9 cellular contexts compared by ENCODE assay signal in the genomic region with DNA sequence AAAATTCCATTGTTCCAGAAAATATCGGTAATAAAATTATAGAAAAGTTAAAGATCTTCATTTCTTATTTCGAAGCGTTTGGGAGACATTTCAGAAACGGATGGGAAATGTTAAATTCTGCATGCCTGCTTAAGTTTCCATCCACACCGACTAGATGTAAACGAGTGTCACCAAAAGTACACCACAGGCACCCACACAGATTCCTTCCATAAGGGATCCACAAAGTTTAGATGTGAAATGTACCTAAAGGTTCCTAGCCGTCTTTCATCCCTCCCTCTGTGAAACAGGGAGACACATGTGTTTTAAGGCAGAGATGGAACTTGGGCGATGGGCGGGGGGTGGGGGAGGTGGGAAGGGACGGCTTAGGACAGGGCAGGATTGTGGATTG. TPM values are rescaled to one million over a fixed set of nuclear protein-coding genes. Genes with fewer than 3 reads are reported as not detected.
DNase-seq lines count a peak whose midpoint lies in the region; ATAC-seq and TF ChIP-seq lines count a peak whose summit lies in the region.
"Had no signal": no experiment of that assay in that cellular context is flagged by ENCODE, and none has a peak within 500 bp of the region (broad histone marks: within the 10 kb centered on the region; RNA-seq: fewer than 3 reads in every experiment).

No MANE protein-coding gene starts in this region.

- no peaks in the 10 kb centered on the region for H3K9me3 ChIP-seq in heart left ventricle
- H3K9me3 ChIP-seq in muscle layer of duodenum (ENCODE audit: control insufficient read depth in 1 of 2, low read length in 2 of 2), result no peaks in the 10 kb centered on the region
- no peaks in the 10 kb centered on the region for H3K9me3 ChIP-seq in uterus

- ATAC-seq in heart left ventricle (no peak), esophagus mucosa (no peak)

- WGBS in heart left ventricle, 4 donors, result 12 to 14% (median 13%) methylated on average over 10 of the region's 10 CpGs

- H3K27me3 ChIP-seq in heart left ventricle, result peaks cover 0 to 24% (median 0%) of the 10 kb centered on the region in 9 donors
- H3K27me3 ChIP-seq in dorsolateral prefrontal cortex, result peaks cover 0 to 43% (median 10%) of the 10 kb centered on the region in 45 donors
- H3K27me3 ChIP-seq in muscle layer of duodenum (ENCODE audit: low read depth, low read length), result peaks cover 8% of the 10 kb centered on the region
- H3K27me3 ChIP-seq in uterus, result no peaks in the 10 kb centered on the region

- DNase-seq in heart left ventricle (no peak), cardiac septum (ENCODE audit: low spot score) (no peak), dorsolateral prefrontal cortex (no peak), uterus (no peak), T-helper 2 cell (no peak), erythroblast (lab: John Stamatoyannopoulos, UW) (no peak)

- TF ChIP-seq CTCF in heart left ventricle (IDR thresholded peaks at IDR 0.05) (no peak), dorsolateral prefrontal cortex (IDR thresholded peaks at IDR 0.05 in 54 of 56, conservative IDR thresholded peaks at IDR 0.05 in 2 of 56; ENCODE audit: low read depth in 1 of 56, partially characterized antibody in 56 of 56) (no peak), uterus (IDR thresholded peaks at IDR 0.05) (no peak)

- peak overlapping the region in 11 of 12 donors; percentile 70 to 92 (median 85) for H3K4me3 ChIP-seq in heart left ventricle
- peak overlapping the region in 55 of 59 donors; percentile 48 to 80 (median 68) for H3K4me3 ChIP-seq in dorsolateral prefrontal cortex
- H3K4me3 ChIP-seq in muscle layer of duodenum (ENCODE audit: low read depth in 1 of 2, low read length in 2 of 2), result no peak overlapping the region
- H3K4me3 ChIP-seq in uterus, result peak overlapping the region; percentile 62 to 73

- intact Hi-C loops in heart left ventricle (cut with DNase I), result loop anchor here in 7 of 10 donors (1.0 to 10.0 kb wide), 11 partner anchors 23 to 269 kb away; no protein-coding TSS in a partner anchor
- intact Hi-C loops in cardiac septum (cut with DNase I), result loop anchor here (2.0 to 10.0 kb wide), 4 partner anchors 13 to 281 kb away; no protein-coding TSS in a partner anchor
- intact Hi-C loops in dorsolateral prefrontal cortex (cut with DNase I), result loop anchor here in 1 of 2 donors (10.0 kb wide), 1 partner anchor 259 kb away; no protein-coding TSS in a partner anchor
- intact Hi-C loops in uterus (cut with DNase I; ENCODE audit: low total_unique reads), result loop anchor here (10.0 kb wide), 1 partner anchor 61 kb away; no protein-coding TSS in a partner anchor

- peak overlapping the region; percentile 91 to 99 (median 98) for H3K27ac ChIP-seq in heart left ventricle
- H3K27ac ChIP-seq in dorsolateral prefrontal cortex, result peak overlapping the region in 15 of 59 donors; percentile 17 to 86 (median 72)
- peak overlapping the region; percentile 86 for H3K27ac ChIP-seq in muscle layer of duodenum (ENCODE audit: low read length)
- H3K27ac ChIP-seq in uterus, result peak overlapping the region; percentile 96

- H3K4me1 ChIP-seq in heart left ventricle (peaks cover 2 to 40% (median 24%) of the 10 kb centered on the region in 12 donors), muscle layer of duodenum (ENCODE audit: control insufficient read depth in 1 of 2, insufficient read depth in 2 of 2, low read length in 2 of 2) (peaks cover 0 to 16% of the 10 kb centered on the region in 2 donors), uterus (peaks cover 0 to 7% of the 10 kb centered on the region in 2 donors)

- TF ChIP-seq POLR2A in heart left ventricle (IDR thresholded peaks at IDR 0.05), result no peak
- no peak for TF ChIP-seq POLR2A in uterus (IDR thresholded peaks at IDR 0.05)
- TF ChIP-seq POLR2A in erythroblast (IDR thresholded peaks at IDR 0.05; ENCODE audit: low read length), result no peak

- H3K36me3 ChIP-seq in heart left ventricle (peaks cover 0 to 22% (median 7%) of the 10 kb centered on the region in 9 donors), muscle layer of duodenum (ENCODE audit: control insufficient read depth in 1 of 2, insufficient read depth in 2 of 2, low read length in 2 of 2) (peaks cover 0 to 9% of the 10 kb centered on the region in 2 donors), uterus (no peaks in the 10 kb centered on the region)

RNA-seq across cellular contexts. Expression of gene CAV1, which starts 0.6 kb away (rescaled TPM):
- 100 to 1,000 TPM; 216 to 408 (median 281) TPM for total RNA-seq in heart left ventricle
- 100 to 1,000 TPM; 125 to 297 TPM for polyA plus RNA-seq in heart left ventricle
- total RNA-seq in cardiac septum, result 311 TPM
- total RNA-seq in dorsolateral prefrontal cortex, result 10 to 100 TPM in 73 of 120 experiments, 1 to 10 TPM in 47; 2.4 to 31.4 (median 11.7) TPM
- 100 to 1,000 TPM; 183 to 351 (median 300) TPM for total RNA-seq in uterus
- total RNA-seq in esophagus mucosa, result 40.6 TPM
- total RNA-seq: HepG2 had no signal

RNA-seq across cellular contexts. Expression of gene CAV2, which starts 24.7 kb away (rescaled TPM):
- 100 to 1,000 TPM; 189 to 345 (median 237) TPM for total RNA-seq in heart left ventricle
- 100 to 1,000 TPM in 1 of 2 donors, 10 to 100 TPM in 1; 66.3 to 236 TPM for polyA plus RNA-seq in heart left ventricle
- total RNA-seq in cardiac septum, result 311 TPM
- total RNA-seq in dorsolateral prefrontal cortex, result 10 to 100 TPM in 74 of 120 experiments, 1 to 10 TPM in 46; 5.1 to 23.4 (median 11.4) TPM
- 100 to 1,000 TPM in 1 of 4 donors, 10 to 100 TPM in 3; 33.3 to 105 (median 86.0) TPM for total RNA-seq in uterus
- total RNA-seq in esophagus mucosa, result 50.2 TPM

Comparison
In these comparisons a context has a peak if more than half of its experiments do, and no peak if none do; other contexts are left out.
1. H3K4me3 ChIP-seq: peak in heart left ventricle (11 of 12), dorsolateral prefrontal cortex (55 of 59) and uterus (2 of 2); none in muscle layer of duodenum (0 of 2).